In genomic region chr4:25531272-25531671, GRCh38 we compare ENCODE assay signal across 13 cellular contexts.
DNase-seq lines count a peak whose midpoint lies in the region; ATAC-seq and TF ChIP-seq lines count a peak whose summit lies in the region.
"Had no signal": no experiment of that assay in that cellular context is flagged by ENCODE, and none has a peak within 500 bp of the region (broad histone marks: within the 10 kb centered on the region; RNA-seq: fewer than 3 reads in every experiment).

No MANE protein-coding gene starts in this region.

- no peaks in the 10 kb centered on the region for H3K9me3 Mint-ChIP-seq in mesothelial cell of epicardium
- no peaks in the 10 kb centered on the region for H3K9me3 Mint-ChIP-seq in CD8-positive, alpha-beta T cell
- H3K9me3 Mint-ChIP-seq: T-helper 1 cell treated with Interleukin-12 subunit alpha and Interleukin-12 subunit beta and Interleukin-4 antibody, amounts not matched to agents 30 μg/mL and 1 μg/mL, for 36 hours had no signal

- peaks cover 2% of the 10 kb centered on the region for H3K4me1 Mint-ChIP-seq in mesothelial cell of epicardium
- H3K4me1 Mint-ChIP-seq in CD8-positive, alpha-beta T cell (ENCODE audit: low read depth): no peaks in the 10 kb centered on the region

- no peak overlapping the region for H3K4me3 ChIP-seq in GM06990 (replicated peaks; ENCODE audit: low read depth, low read length)
- H3K4me3 ChIP-seq in cardiac fibroblast (replicated peaks in 1 of 2; ENCODE audit: low read depth in 2 of 2, low read length in 2 of 2): no peak overlapping the region
- H3K4me3 ChIP-seq in CD8-positive, alpha-beta T cell (ENCODE audit: low read depth, low read length): no peak overlapping the region

- H3K27me3 ChIP-seq in GM06990 (replicated peaks; ENCODE audit: control insufficient read depth, insufficient read depth, low read length): no peaks in the 10 kb centered on the region; the same call in 1 of the 2 replicates
- no peaks in the 10 kb centered on the region for H3K27me3 ChIP-seq in CD8-positive, alpha-beta T cell (ENCODE audit: insufficient read depth, low read length)

- no peak overlapping the region for H3K27ac ChIP-seq in CD8-positive, alpha-beta T cell (ENCODE audit: low read depth, low read length)

- POLR2A ChIA-PET in CD8-positive, alpha-beta T cell (lab: Charles Lee): no interaction called here

- peak; percentile 54 for TF ChIP-seq CTCF in GM06990 (IDR thresholded peaks at IDR 0.05; ENCODE audit: insufficient read depth, low read length, poor library complexity, severe bottlenecking)
- TF ChIP-seq CTCF in cardiac fibroblast (IDR thresholded peaks at IDR 0.05; ENCODE audit: low read depth, low read length): peak; percentile 34
- TF ChIP-seq CTCF in mesothelial cell of epicardium (IDR thresholded peaks at IDR 0.05; ENCODE audit: unreplicated experiment): peak; percentile 29
- TF ChIP-seq CTCF in CD8-positive, alpha-beta T cell (IDR thresholded peaks at IDR 0.05): no peak

- no peak overlapping the region for H3K4me3 Mint-ChIP-seq in mesothelial cell of epicardium
- no peak overlapping the region for H3K4me3 Mint-ChIP-seq in CD8-positive, alpha-beta T cell
- H3K4me3 Mint-ChIP-seq: activated naive CD8-positive, alpha-beta T cell; T-helper 1 cell treated with Interleukin-12 subunit alpha and Interleukin-12 subunit beta and Interleukin-4 antibody, amounts not matched to agents 30 μg/mL and 1 μg/mL, for 36 hours had no signal

- DNase-seq in GM06990 (ENCODE audit: extremely low read depth, insufficient read length): no peak
- DNase-seq in Kasumi-1 (lab: John Stamatoyannopoulos, UW): peak; percentile 1 to 22
- no peak for DNase-seq in cardiac fibroblast (ENCODE audit: low read depth in 2 of 2)
- DNase-seq in mesothelial cell of epicardium (ENCODE audit: low spot score in 2 of 2, unreplicated experiment in 2 of 2): no peak
- DNase-seq in CD8-positive, alpha-beta T cell: no peak
- DNase-seq in NCI-H2107 (lab: John Stamatoyannopoulos, UW): no peak
- DNase-seq: hippocampal formation, mesenchymal stem cell, NCI-H1417 treated with DMSO at 0.1 percent for 48 hours had no signal

- CTCF ChIA-PET in CD8-positive, alpha-beta T cell (lab: Charles Lee): interaction anchor here (1.4 kb wide), 1 partner anchor 13 kb away, joined by 3 read pairs; no protein-coding TSS in a partner anchor

- ATAC-seq in CD8-positive, alpha-beta T cell: no peak
- ATAC-seq in HG03025 (IDR thresholded peaks at IDR 0.05; ENCODE audit: low FRiP score, unreplicated experiment) (no peak), GM21381 (IDR thresholded peaks at IDR 0.05; ENCODE audit: unreplicated experiment) (no peak)

- no peaks in the 10 kb centered on the region for H3K36me3 Mint-ChIP-seq in mesothelial cell of epicardium
- no peaks in the 10 kb centered on the region for H3K36me3 Mint-ChIP-seq in CD8-positive, alpha-beta T cell
- H3K36me3 Mint-ChIP-seq: activated naive CD8-positive, alpha-beta T cell had no signal

- no peak overlapping the region for H3K27ac Mint-ChIP-seq in mesothelial cell of epicardium
- H3K27ac Mint-ChIP-seq in CD8-positive, alpha-beta T cell: no peak overlapping the region
- H3K27ac Mint-ChIP-seq: activated naive CD8-positive, alpha-beta T cell; T-helper 1 cell treated with Interleukin-12 subunit alpha and Interleukin-12 subunit beta and Interleukin-4 antibody, amounts not matched to agents 30 μg/mL and 1 μg/mL, for 36 hours had no signal

- H3K4me1 ChIP-seq in CD8-positive, alpha-beta T cell (ENCODE audit: insufficient read depth, low read length): no peaks in the 10 kb centered on the region

- H3K9me3 ChIP-seq in CD8-positive, alpha-beta T cell (ENCODE audit: low read length): no peaks in the 10 kb centered on the region

- H3K27me3 Mint-ChIP-seq in mesothelial cell of epicardium (ENCODE audit: low read depth): no peaks in the 10 kb centered on the region
- peaks cover 2% of the 10 kb centered on the region for H3K27me3 Mint-ChIP-seq in CD8-positive, alpha-beta T cell (ENCODE audit: low read depth)

- H3K36me3 ChIP-seq in GM06990 (ENCODE audit: control insufficient read depth, insufficient read depth, low read length): no peaks in the 10 kb centered on the region
- H3K36me3 ChIP-seq in CD8-positive, alpha-beta T cell (ENCODE audit: insufficient read depth, low read length): no peaks in the 10 kb centered on the region

- intact Hi-C loops in CD8-positive, alpha-beta T cell (cut with DNase I, micrococcal nuclease): no loop called here

Comparison
In these comparisons a context has a peak if more than half of its experiments do, and no peak if none do; other contexts are left out.
1. DNase-seq: peak in Kasumi-1 (2 of 2); none in GM06990 (single experiment), cardiac fibroblast (0 of 2), mesothelial cell of epicardium (0 of 2), CD8-positive, alpha-beta T cell (0 of 7) and NCI-H2107 (single experiment).